In the genomic region with DNA sequence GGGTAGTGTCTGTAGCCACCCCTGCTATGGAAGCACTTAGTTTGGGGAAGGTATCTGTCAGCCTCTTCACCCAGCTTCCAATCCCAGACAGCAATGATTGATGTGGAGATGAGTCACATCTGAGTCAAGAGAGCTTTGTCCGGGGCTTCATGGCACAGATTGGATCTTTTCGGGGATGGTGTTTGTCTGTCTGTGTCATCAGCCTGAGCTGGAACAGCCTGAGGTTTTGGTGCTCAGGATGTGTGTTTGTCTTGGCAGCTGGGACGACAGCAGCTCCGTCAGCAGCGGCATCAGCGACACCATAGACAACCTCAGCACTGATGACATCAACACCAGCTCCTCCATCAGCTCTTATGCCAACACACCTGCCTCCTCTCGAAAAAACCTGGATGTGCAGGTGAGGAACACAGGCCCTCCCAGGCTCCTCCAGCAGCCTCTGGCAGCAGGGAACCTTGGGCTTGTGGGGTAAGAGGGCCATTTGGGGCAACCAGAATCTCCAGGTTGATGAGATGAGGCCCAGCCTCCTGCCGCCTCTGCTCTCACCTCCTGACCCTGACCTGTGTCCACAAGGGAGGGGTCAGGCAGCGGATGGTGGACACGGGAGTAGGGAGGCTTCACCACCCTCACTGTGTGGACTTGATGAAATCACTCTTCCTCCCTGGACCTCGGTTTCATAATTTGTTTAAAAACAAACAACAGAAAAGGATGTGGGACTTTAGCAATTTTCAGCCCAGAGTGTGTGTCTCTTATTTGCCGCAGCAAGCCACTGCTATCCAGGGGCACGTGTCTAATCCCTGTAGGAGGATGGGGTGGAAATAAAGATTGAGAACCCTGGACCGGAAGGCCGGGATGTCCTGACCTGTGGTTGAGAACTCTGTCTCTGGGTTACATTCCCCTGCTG, we compare ENCODE assay signal across 11 cellular contexts.
DNase-seq lines count a peak whose midpoint lies in the region; ATAC-seq, FAIRE-seq and TF ChIP-seq lines count a peak whose summit lies in the region.
"Had no signal": no experiment of that assay in that cellular context is flagged by ENCODE, and none has a peak within 500 bp of the region (broad histone marks: within the 10 kb centered on the region; RNA-seq: fewer than 3 reads in every experiment).

No MANE protein-coding gene starts in this region.

- no peak for DNase-seq in right atrium auricular region (ENCODE audit: low spot score)
- DNase-seq in Right ventricle myocardium superior = no peak
- peak; percentile 81 for DNase-seq in RKO (ENCODE audit: low spot score)
- DNase-seq in fibroblast of pulmonary artery (ENCODE audit: low read depth) = peak; percentile 80
- peak; percentile 86 for DNase-seq in urothelium cell line (ENCODE audit: low spot score)
- DNase-seq in effector CD8-positive, alpha-beta T cell (lab: John Stamatoyannopoulos, UW) = no peak
- no peak for DNase-seq in NCI-H524 treated with DMSO at 0.1 percent for 48 hours (lab: John Stamatoyannopoulos, UW)
- no peak for DNase-seq in COR-L47 (lab: John Stamatoyannopoulos, UW)
- DNase-seq: CD4-positive, CD25-positive, alpha-beta regulatory T cell had no signal

- intact Hi-C loops in Right ventricle myocardium superior (cut with DNase I) = no loop called here

- peaks cover 0 to 35% of the 10 kb centered on the region in 2 donors for H3K4me1 ChIP-seq in right atrium auricular region

- ATAC-seq in Right ventricle myocardium superior (ENCODE audit: poor library complexity) = no peak
- ATAC-seq: activated CD4-positive, CD25-positive, alpha-beta regulatory T cell treated with anti-CD3 and anti-CD28 coated beads, Interleukin-2, amount 50 U/mL, for 24 hours had no signal

- H3K27ac ChIP-seq in right atrium auricular region = peak overlapping the region; percentile 24 to 53
- H3K27ac ChIP-seq: neutrophil had no signal

- no peaks in the 10 kb centered on the region for H3K27me3 ChIP-seq in right atrium auricular region

- TF ChIP-seq CTCF in right atrium auricular region (IDR thresholded peaks at IDR 0.05) (no peak), fibroblast of pulmonary artery (IDR thresholded peaks at IDR 0.05; ENCODE audit: low read length, missing control alignments) (no peak)

- peaks cover 26% of the 10 kb centered on the region for H3K36me3 ChIP-seq in right atrium auricular region

- H3K9me3 ChIP-seq in right atrium auricular region = no peaks in the 10 kb centered on the region
- H3K9me3 ChIP-seq: neutrophil had no signal

- no peak overlapping the region for H3K4me3 ChIP-seq in right atrium auricular region
- H3K4me3 ChIP-seq in fibroblast of pulmonary artery (replicated peaks; ENCODE audit: low read depth, low read length) = no peak overlapping the region

- FAIRE-seq in urothelium cell line (lab: Jason Lieb, UNC) = no peak

Comparison
In these comparisons a context has a peak if more than half of its experiments do, and no peak if none do; other contexts are left out.
1. DNase-seq: peak in RKO (single experiment), fibroblast of pulmonary artery (single experiment) and urothelium cell line (single experiment); none in right atrium auricular region (single experiment), Right ventricle myocardium superior (single experiment), effector CD8-positive, alpha-beta T cell (single experiment), NCI-H524 treated with DMSO at 0.1 percent for 48 hours (single experiment) and COR-L47 (single experiment).